31 cellular contexts compared by ENCODE assay signal in genomic region chr15:66117841-66118240, GRCh38.
"Had no signal": no experiment of that assay in that cellular context is flagged by ENCODE, and none has a peak within 500 bp of the region (broad histone marks: within the 10 kb centered on the region; RNA-seq: fewer than 3 reads in every experiment).

No MANE protein-coding gene starts in this region.

- H3K9me3 ChIP-seq: esophagus muscularis mucosa, gastrocnemius medialis had no signal

- H3K27me3 Mint-ChIP-seq: activated CD4-positive, alpha-beta memory T cell treated with anti-CD3 and anti-CD28 coated beads for 36 hours had no signal

- H3K4me1 ChIP-seq: esophagus muscularis mucosa, foreskin keratinocyte, gastrocnemius medialis had no signal

- H3K36me3 Mint-ChIP-seq: activated CD4-positive, alpha-beta memory T cell treated with anti-CD3 and anti-CD28 coated beads for 36 hours; activated CD8-positive, alpha-beta memory T cell treated with anti-CD3 and anti-CD28 coated beads, Interleukin-2, amount 10 ng/mL, durations not matched to agents 7 days and 5 days; activated naive CD4-positive, alpha-beta T cell treated with anti-CD3 and anti-CD28 coated beads, Interleukin-2, amount 10 ng/mL, durations not matched to agents 7 days and 5 days; activated naive CD8-positive, alpha-beta T cell had no signal

- DNase-seq: activated CD4-positive, alpha-beta memory T cell treated with anti-CD3 and anti-CD28 coated beads for 36 hours; activated CD4-positive, alpha-beta T cell treated with anti-CD3 and anti-CD28 coated beads for 36 hours; activated CD4-positive, alpha-beta T cell treated with anti-CD3 and anti-CD28 coated beads, Interleukin-2, amount 10 ng/mL, durations not matched to agents 24 days and 14 days; activated CD4-positive, CD25-positive, alpha-beta regulatory T cell; activated CD4-positive, CD25-positive, alpha-beta regulatory T cell treated with anti-CD3 and anti-CD28 coated beads, Interleukin-2, amount 50 U/mL, for 72 hours; activated CD8-positive, alpha-beta memory T cell treated with anti-CD3 and anti-CD28 coated beads, Interleukin-2, amount 10 ng/mL, durations not matched to agents 7 days and 5 days; activated CD8-positive, alpha-beta memory T cell treated with anti-CD3 and anti-CD28 coated beads, Interleukin-2, amount 50 U/mL, for 4 hours; activated CD8-positive, alpha-beta T cell treated with anti-CD3 and anti-CD28 coated beads, Interleukin-2, amount 10 ng/mL, durations not matched to agents 7 days and 5 days; activated effector memory CD4-positive, alpha-beta T cell treated with anti-CD3 and anti-CD28 coated beads, Interleukin-2, amount 50 U/mL, for 16 hours; activated naive CD4-positive, alpha-beta T cell treated with anti-CD3 and anti-CD28 coated beads, Interleukin-2, amount 10 ng/mL, durations not matched to agents 7 days and 5 days; activated T-cell treated with anti-CD3 and anti-CD28 coated beads, Interleukin-2, amount 50 U/mL, for 1 hour; activated T-cell treated with anti-CD3 and anti-CD28 coated beads, Interleukin-2, amount 50 U/mL, for 48 hours; amniotic stem cell; brain microvascular endothelial cell; effector memory CD4-positive, alpha-beta T cell; erythroblast; foreskin keratinocyte; gastrocnemius medialis; glutamatergic neuron; T-helper 1 cell; T-helper 17 cell; T1000 had no signal

- H3K27ac Mint-ChIP-seq: activated CD4-positive, alpha-beta memory T cell treated with anti-CD3 and anti-CD28 coated beads for 36 hours; activated CD4-positive, alpha-beta T cell treated with anti-CD3 and anti-CD28 coated beads for 36 hours; activated CD4-positive, alpha-beta T cell treated with anti-CD3 and anti-CD28 coated beads, Interleukin-2, amount 10 ng/mL, durations not matched to agents 24 days and 14 days; activated CD8-positive, alpha-beta memory T cell treated with anti-CD3 and anti-CD28 coated beads, Interleukin-2, amount 10 ng/mL, durations not matched to agents 7 days and 5 days; activated CD8-positive, alpha-beta T cell treated with anti-CD3 and anti-CD28 coated beads, Interleukin-2, amount 10 ng/mL, durations not matched to agents 7 days and 5 days; activated naive CD4-positive, alpha-beta T cell treated with anti-CD3 and anti-CD28 coated beads, Interleukin-2, amount 10 ng/mL, durations not matched to agents 7 days and 5 days; activated naive CD8-positive, alpha-beta T cell; activated T-helper 1 cell treated with anti-CD3 and anti-CD28 coated beads, Interleukin-12 subunit alpha, Interleukin-12 subunit beta, Interleukin-2, Interleukin-4 antibody, amounts not matched to agents 30 ng/mL and 10 ng/mL and 1 ng/mL, durations not matched to agents 14 hours and 24 hours and 36 hours; activated T-helper 2 cell treated with anti-CD3 and anti-CD28 coated beads, Interferon-gamma antibody, Interleukin-2, Interleukin-4, amounts not matched to agents 10 μg/mL and 5 μg/mL and 100 μg/mL, durations not matched to agents 14 hours and 24 hours and 36 hours; dendritic cell treated with granulocyte-macrophage colony-stimulating factor and Interleukin-4, amounts not matched to agents 40 ng/mL and 50 ng/mL, for 4 days; T-helper 17 cell; T-helper 2 cell treated with Interferon-gamma antibody and Interleukin-4, amounts not matched to agents 5 μg/mL and 100 μg/mL, for 36 hours had no signal

- H3K4me1 Mint-ChIP-seq: central memory CD8-positive, alpha-beta T cell had no signal

- H3K9me3 Mint-ChIP-seq: activated CD4-positive, alpha-beta memory T cell treated with anti-CD3 and anti-CD28 coated beads for 36 hours; activated CD4-positive, alpha-beta T cell treated with anti-CD3 and anti-CD28 coated beads, Interleukin-2, amount 10 ng/mL, durations not matched to agents 24 days and 14 days; activated naive CD4-positive, alpha-beta T cell treated with anti-CD3 and anti-CD28 coated beads, Interleukin-2, amount 10 ng/mL, durations not matched to agents 7 days and 5 days; activated T-helper 1 cell treated with anti-CD3 and anti-CD28 coated beads, Interleukin-12 subunit alpha, Interleukin-12 subunit beta, Interleukin-2, Interleukin-4 antibody, amounts not matched to agents 30 ng/mL and 10 ng/mL and 1 ng/mL, durations not matched to agents 14 hours and 24 hours and 36 hours; activated T-helper 2 cell treated with anti-CD3 and anti-CD28 coated beads, Interferon-gamma antibody, Interleukin-2, Interleukin-4, amounts not matched to agents 10 μg/mL and 5 μg/mL and 100 μg/mL, durations not matched to agents 14 hours and 24 hours and 36 hours; central memory CD8-positive, alpha-beta T cell; dendritic cell treated with granulocyte-macrophage colony-stimulating factor and Interleukin-4, amounts not matched to agents 40 ng/mL and 50 ng/mL, for 4 days; T-helper 2 cell treated with Interferon-gamma antibody and Interleukin-4, amounts not matched to agents 5 μg/mL and 100 μg/mL, for 36 hours had no signal

- H3K27ac ChIP-seq: brain microvascular endothelial cell, coronary artery, dorsolateral prefrontal cortex, esophagus muscularis mucosa, foreskin keratinocyte, gastrocnemius medialis had no signal

- H3K4me3 Mint-ChIP-seq: activated CD4-positive, alpha-beta memory T cell treated with anti-CD3 and anti-CD28 coated beads for 36 hours; activated CD4-positive, alpha-beta T cell treated with anti-CD3 and anti-CD28 coated beads for 36 hours; activated CD4-positive, alpha-beta T cell treated with anti-CD3 and anti-CD28 coated beads, Interleukin-2, amount 10 ng/mL, durations not matched to agents 24 days and 14 days; activated CD8-positive, alpha-beta memory T cell treated with anti-CD3 and anti-CD28 coated beads, Interleukin-2, amount 10 ng/mL, durations not matched to agents 7 days and 5 days; activated CD8-positive, alpha-beta T cell treated with anti-CD3 and anti-CD28 coated beads, Interleukin-2, amount 10 ng/mL, durations not matched to agents 7 days and 5 days; activated naive CD4-positive, alpha-beta T cell treated with anti-CD3 and anti-CD28 coated beads, Interleukin-2, amount 10 ng/mL, durations not matched to agents 7 days and 5 days; activated naive CD8-positive, alpha-beta T cell; activated T-helper 1 cell treated with anti-CD3 and anti-CD28 coated beads, Interleukin-12 subunit alpha, Interleukin-12 subunit beta, Interleukin-2, Interleukin-4 antibody, amounts not matched to agents 30 ng/mL and 10 ng/mL and 1 ng/mL, durations not matched to agents 14 hours and 24 hours and 36 hours; central memory CD8-positive, alpha-beta T cell; dendritic cell treated with granulocyte-macrophage colony-stimulating factor and Interleukin-4, amounts not matched to agents 40 ng/mL and 50 ng/mL, for 4 days; T-helper 17 cell; T-helper 2 cell treated with Interferon-gamma antibody and Interleukin-4, amounts not matched to agents 5 μg/mL and 100 μg/mL, for 36 hours had no signal

- H3K27me3 ChIP-seq: gastrocnemius medialis had no signal
